12 cellular contexts compared by ENCODE assay signal in the genomic region with DNA sequence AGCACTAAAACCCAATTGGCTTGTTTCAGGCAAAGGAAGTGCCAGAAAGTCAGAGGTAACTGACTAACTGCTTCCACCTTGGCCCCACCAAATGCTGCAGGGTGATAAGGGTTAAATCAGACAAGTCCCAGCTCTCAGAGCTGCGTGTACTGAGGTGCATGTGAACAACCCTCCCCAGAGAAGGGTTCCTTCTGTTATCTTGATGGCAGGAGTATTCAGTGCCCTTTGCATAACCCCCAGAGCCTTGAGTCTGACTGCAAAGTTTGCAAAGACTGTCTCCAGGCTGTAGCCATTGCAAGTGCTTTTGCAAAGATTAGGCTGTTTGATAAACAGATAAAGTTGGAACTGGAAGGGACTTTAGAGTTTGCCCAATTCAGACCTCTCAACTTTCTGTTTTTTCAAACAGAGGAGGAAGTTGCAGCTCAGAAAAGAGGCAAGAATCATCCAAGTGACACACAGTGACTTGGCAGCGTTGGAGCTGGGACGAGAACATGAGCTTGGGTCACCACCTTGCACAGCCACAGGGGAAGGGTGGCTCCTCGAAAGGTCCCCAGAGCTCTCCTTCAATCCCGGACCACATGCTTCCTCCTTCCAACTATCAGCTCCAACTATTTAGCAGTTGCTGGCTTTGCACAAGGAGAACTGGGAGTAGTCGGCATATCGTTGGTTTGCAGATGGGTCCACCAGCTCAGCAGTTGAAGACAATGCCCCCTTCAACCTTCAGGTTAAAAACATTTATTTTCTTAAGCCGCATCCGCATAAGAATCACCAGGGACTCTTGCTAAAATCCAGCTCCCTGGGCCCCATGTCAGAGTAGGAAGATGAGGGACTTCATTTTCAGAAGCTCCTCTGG.
DNase-seq lines count a peak whose midpoint lies in the region; ATAC-seq lines count a peak whose summit lies in the region.
"Had no signal": no experiment of that assay in that cellular context is flagged by ENCODE, and none has a peak within 500 bp of the region (broad histone marks: within the 10 kb centered on the region; RNA-seq: fewer than 3 reads in every experiment).

No MANE protein-coding gene starts in this region.

- H3K4me1 Mint-ChIP-seq in T-helper 1 cell treated with Interleukin-12 subunit alpha and Interleukin-12 subunit beta and Interleukin-4 antibody, amounts not matched to agents 30 μg/mL and 1 μg/mL, for 36 hours (ENCODE audit: low read depth) = peaks cover 18% of the 10 kb centered on the region

- H3K36me3 Mint-ChIP-seq in T-helper 1 cell treated with Interleukin-12 subunit alpha and Interleukin-12 subunit beta and Interleukin-4 antibody, amounts not matched to agents 30 μg/mL and 1 μg/mL, for 36 hours (ENCODE audit: low read depth) = no peaks in the 10 kb centered on the region
- H3K36me3 Mint-ChIP-seq: activated naive CD8-positive, alpha-beta T cell treated with anti-CD3 and anti-CD28 coated beads, Interleukin-2, amount 10 ng/mL, durations not matched to agents 7 days and 5 days had no signal

- no peak overlapping the region for H3K4me3 Mint-ChIP-seq in T-helper 1 cell treated with Interleukin-12 subunit alpha and Interleukin-12 subunit beta and Interleukin-4 antibody, amounts not matched to agents 30 μg/mL and 1 μg/mL, for 36 hours
- H3K4me3 Mint-ChIP-seq: activated naive CD8-positive, alpha-beta T cell treated with anti-CD3 and anti-CD28 coated beads, Interleukin-2, amount 10 ng/mL, durations not matched to agents 7 days and 5 days had no signal

- peaks cover 19% of the 10 kb centered on the region for H3K9me3 Mint-ChIP-seq in T-helper 1 cell treated with Interleukin-12 subunit alpha and Interleukin-12 subunit beta and Interleukin-4 antibody, amounts not matched to agents 30 μg/mL and 1 μg/mL, for 36 hours

- ATAC-seq in left lobe of liver = peak; percentile 76
- ATAC-seq in GM21786 (IDR thresholded peaks at IDR 0.05; ENCODE audit: unreplicated experiment) = no peak
- ATAC-seq in HG02759 (IDR thresholded peaks at IDR 0.05; ENCODE audit: unreplicated experiment) = no peak

- peaks cover 9% of the 10 kb centered on the region for H3K27me3 Mint-ChIP-seq in T-helper 1 cell treated with Interleukin-12 subunit alpha and Interleukin-12 subunit beta and Interleukin-4 antibody, amounts not matched to agents 30 μg/mL and 1 μg/mL, for 36 hours (ENCODE audit: low read depth)

- H3K27ac Mint-ChIP-seq in T-helper 1 cell treated with Interleukin-12 subunit alpha and Interleukin-12 subunit beta and Interleukin-4 antibody, amounts not matched to agents 30 μg/mL and 1 μg/mL, for 36 hours = peak overlapping the region; percentile 52
- H3K27ac Mint-ChIP-seq: activated naive CD8-positive, alpha-beta T cell treated with anti-CD3 and anti-CD28 coated beads, Interleukin-2, amount 10 ng/mL, durations not matched to agents 7 days and 5 days had no signal

- peak; percentile 11 for DNase-seq in stimulated activated CD4-positive, alpha-beta T cell treated with anti-CD3 and anti-CD28 coated beads, Interleukin-15, amount 100 ng/mL, for 24 hours
- DNase-seq in stimulated activated CD4-positive, alpha-beta T cell treated with anti-CD3 and anti-CD28 coated beads, Interleukin-4, amount 100 ng/mL, for 1 hour = no peak
- DNase-seq in left lobe of liver (ENCODE audit: low spot score) (no peak), NCI-H226 (no peak), SW 1271 (lab: John Stamatoyannopoulos, UW) (no peak)
- DNase-seq: activated naive CD8-positive, alpha-beta T cell treated with anti-CD3 and anti-CD28 coated beads, Interleukin-2, amount 10 ng/mL, durations not matched to agents 7 days and 5 days; C1 segment of cervical spinal cord; NCI-H1694; stimulated activated CD8-positive, alpha-beta memory T cell treated with anti-CD3 and anti-CD28 coated beads, Interleukin-4, amount 100 ng/mL, for 48 hours had no signal
